Comparison of ENCODE assay signal across 9 cellular contexts in genomic region chr18:30211112-30211511, GRCh38.
"Had no signal": no experiment of that assay in that cellular context is flagged by ENCODE, and none has a peak within 500 bp of the region (broad histone marks: within the 10 kb centered on the region; RNA-seq: fewer than 3 reads in every experiment).

No MANE protein-coding gene starts in this region.

- DNase-seq: H9, HCEC 1CT, KBM-7 had no signal

- H3K27ac ChIP-seq: HL-60, KMS-11 had no signal

- FAIRE-seq: H1, H54, HepG2 had no signal

- H2AFZ ChIP-seq: GM23338 had no signal

- H3K4me2 ChIP-seq: GM23338, KMS-11 had no signal

- H3K9ac ChIP-seq: KMS-11 had no signal

- ATAC-seq: GM23338, HepG2 had no signal

- H3K4me3 ChIP-seq: GM23338 had no signal
